In genomic region chr9:35771943-35772342, GRCh38 we compare ENCODE assay signal across 19 cellular contexts. TPM values are rescaled to one million over a fixed set of nuclear protein-coding genes. Genes with fewer than 3 reads are reported as not detected.
A peak's percentile ranks its signal among the peaks of the same experiment; 100 is the strongest.
DNase-seq lines count a peak whose midpoint lies in the region; ATAC-seq, FAIRE-seq and TF ChIP-seq lines count a peak whose summit lies in the region.
"Had no signal": no experiment of that assay in that cellular context is flagged by ENCODE, and none has a peak within 500 bp of the region (broad histone marks: within the 10 kb centered on the region; RNA-seq: fewer than 3 reads in every experiment).

No MANE protein-coding gene starts in this region.

- H3K4me2 ChIP-seq in A549 (peak overlapping the region; percentile 61), HCT116 (ENCODE audit: low read length) (no peak overlapping the region)
- H3K4me2 ChIP-seq: GM23338 had no signal

- FAIRE-seq in A549 (lab: Jason Lieb, UNC) (no peak), GM12892 (lab: Jason Lieb, UNC) (no peak)
- FAIRE-seq: endometrium had no signal

- H3K4me1 ChIP-seq in A549 (peaks cover 23% of the 10 kb centered on the region), HCT116 (ENCODE audit: control insufficient read depth in 1 of 2, insufficient read depth in 2 of 2, low read length in 2 of 2) (peaks cover 2 to 6% of the 10 kb centered on the region in 2 experiments; a peak in 2 of 4 replicates), left lung (peaks cover 14 to 26% of the 10 kb centered on the region in 2 donors)

- H3K9ac ChIP-seq in HCT116 (ENCODE audit: low read length), result no peak overlapping the region

- no peaks in the 10 kb centered on the region for H3K9me3 ChIP-seq in A549
- H3K9me3 ChIP-seq in HCT116 (ENCODE audit: control insufficient read depth in 1 of 2, insufficient read depth in 1 of 2, low read depth in 1 of 2, low read length in 2 of 2), result no peaks in the 10 kb centered on the region
- H3K9me3 ChIP-seq in left lung, result no peaks in the 10 kb centered on the region
- H3K9me3 ChIP-seq: upper lobe of right lung had no signal

- CTCF ChIA-PET in A549 (lab: Yijun Ruan, JAX) (interaction anchor here (1.1 to 13.6 kb wide), 3 partner anchors 9 to 17 kb away, joined by 4 to 122 read pairs (median 16); no protein-coding TSS in a partner anchor), HCT116 (lab: Charles Lee) (interaction anchor here (1.4 kb wide), 1 partner anchor 18 kb away, joined by 12 read pairs; no protein-coding TSS in a partner anchor), RWPE1 (lab: Yijun Ruan, JAX) (interaction anchor here (0.6 to 1.5 kb wide), 3 partner anchors 18 to 296 kb away, joined by 4 to 5 read pairs (median 4); no protein-coding TSS in a partner anchor)

- H3K4me3 ChIP-seq in A549, result no peak overlapping the region
- H3K4me3 ChIP-seq in HCT116 (replicated peaks in 1 of 2; ENCODE audit: low read depth in 1 of 2, low read length in 2 of 2), result no peak overlapping the region
- no peak overlapping the region for H3K4me3 ChIP-seq in left lung
- H3K4me3 ChIP-seq: GM23338 had no signal

- H3K36me3 ChIP-seq in HCT116 (ENCODE audit: control insufficient read depth in 1 of 2, insufficient read depth in 2 of 2, low read length in 2 of 2) (no peaks in the 10 kb centered on the region), left lung (no peaks in the 10 kb centered on the region)
- H3K36me3 ChIP-seq: upper lobe of right lung had no signal

- TF ChIP-seq EP300 in A549 (IDR thresholded peaks at IDR 0.05), result no peak

- POLR2A ChIA-PET in A549 (lab: Yijun Ruan, JAX) (interaction anchor here (0.9 kb wide), 1 partner anchor 15 kb away, joined by 4 read pairs; no protein-coding TSS in a partner anchor), HCT116 (lab: Charles Lee) (no interaction called here), RWPE1 (lab: Yijun Ruan, JAX; ENCODE audit: low non-redundant PET) (interaction anchor here (0.5 kb wide), 1 partner anchor 11 kb away, joined by 3 read pairs; no protein-coding TSS in a partner anchor)

- intact Hi-C loops in HCT116 (cut with micrococcal nuclease), result no loop called here
- intact Hi-C loops in left lung (cut with DNase I), result no loop called here

- H4K20me1 ChIP-seq in HCT116 (ENCODE audit: insufficient read depth), result no peaks in the 10 kb centered on the region

- TF ChIP-seq CTCF in A549 (IDR thresholded peaks at IDR 0.05) (no peak), HCT116 (IDR thresholded peaks at IDR 0.05 in 2 of 3, conservative IDR thresholded peaks at IDR 0.05 in 1 of 3; ENCODE audit: borderline replicate concordance in 1 of 3, insufficient read depth in 1 of 3, low read depth in 2 of 3, low read length in 2 of 3) (no peak), RWPE1 (conservative IDR thresholded peaks at IDR 0.05; ENCODE audit: low read depth) (no peak), left lung (IDR thresholded peaks at IDR 0.05) (no peak)

- RAD21 ChIA-PET in HCT116 (lab: Charles Lee; ENCODE audit: low non-redundant PET in 1 of 2, low total read pairs in 2 of 2, uncharacterized antibody in 2 of 2, unreplicated experiment in 2 of 2), result no interaction called here

- no peak for TF ChIP-seq RAD21 in A549 (conservative IDR thresholded peaks at IDR 0.05 in 1 of 2, IDR thresholded peaks at IDR 0.05 in 1 of 2)
- TF ChIP-seq RAD21 in HCT116 (IDR thresholded peaks at IDR 0.05; ENCODE audit: low read depth), result no peak

- WGBS in A549 (ENCODE audit: missing lambda C conversion rate), result 22% methylated on average over 3 of the region's 3 CpGs

- no peaks in the 10 kb centered on the region for H3K9me2 ChIP-seq in HCT116 (ENCODE audit: insufficient read depth)

- TF ChIP-seq POLR2A in A549 (IDR thresholded peaks at IDR 0.05; ENCODE audit: low read length), result no peak
- no peak for TF ChIP-seq POLR2A in HCT116 (IDR thresholded peaks at IDR 0.05; ENCODE audit: borderline replicate concordance, extremely low read depth, insufficient read depth, insufficient read length)
- no peak for TF ChIP-seq POLR2A in GM12892 (IDR thresholded peaks at IDR 0.05; ENCODE audit: low read depth, low read length)

- H3K27me3 ChIP-seq in HCT116 (ENCODE audit: insufficient read depth, low read length) (no peaks in the 10 kb centered on the region), left lung (no peaks in the 10 kb centered on the region)
- H3K27me3 ChIP-seq: upper lobe of right lung had no signal

- BruUV-seq in HCT116 (replicated peaks; lab: Mats Ljungman, UMichigan), result no TSS peak

- H3K27ac ChIP-seq in A549 (no peak overlapping the region), HCT116 (ENCODE audit: low read depth, low read length) (no peak overlapping the region), RWPE1 (no peak overlapping the region; the same call in 1 of the 2 replicates), left lung (no peak overlapping the region)

- no peaks in the 10 kb centered on the region for H3K79me2 ChIP-seq in HCT116 (ENCODE audit: insufficient read depth, low read length)

- peak in 1 of 2 experiments; percentile 14 for DNase-seq in A549 (ENCODE audit: low read depth in 1 of 2, low spot score in 1 of 2)
- no peak for DNase-seq in HCT116 (ENCODE audit: low read depth, low spot score)
- peak; percentile 76 for DNase-seq in RWPE1 (ENCODE audit: low spot score)
- DNase-seq in left lung, result no peak
- DNase-seq in RKO (ENCODE audit: low spot score), result no peak
- no peak for DNase-seq in GM12892 (ENCODE audit: insufficient read length)
- DNase-seq: activated CD4-positive, alpha-beta T cell treated with anti-CD3 and anti-CD28 coated beads for 48 hours; activated naive CD8-positive, alpha-beta T cell treated with anti-CD3 and anti-CD28 coated beads for 36 hours; mesendoderm; NCI-H524 treated with DMSO at 0.1 percent for 48 hours; T1000; upper lobe of right lung had no signal

- no peak overlapping the region for H2AFZ ChIP-seq in HCT116 (ENCODE audit: low read depth, low read length, poor library complexity, severe bottlenecking)
- H2AFZ ChIP-seq: GM23338 had no signal

- peak in 1 of 2 experiments; percentile 26; a peak in 1 of 6 replicates for ATAC-seq in A549
- ATAC-seq in HCT116, result no peak
- ATAC-seq in left lung, result peak; percentile 45
- no peak for ATAC-seq in GM19328 (IDR thresholded peaks at IDR 0.05; ENCODE audit: unreplicated experiment)
- ATAC-seq: GM23338; stimulated activated memory B cell treated with anti-CD40 and anti-IgM and Interleukin-4, amounts not matched to agents 10 μg/mL and 1 μg/mL and 100 μg/mL, for 72 hours; upper lobe of right lung had no signal

TF ChIP-seq in A549, 52 proteins besides CTCF, POLR2A, EP300 and RAD21 (continues in another document):
- no peak for TF ChIP-seq RFX5 (IDR thresholded peaks at IDR 0.05)

RNA-seq across cellular contexts. Expression of gene MSMP, which starts 17.9 kb away (rescaled TPM):
- polyA plus RNA-seq in A549 (2011; rRNA removed) (0.24 TPM in 1 of 2 replicates, not detected in the other), A549 (2017; fragmentation: RNase III; extraction: RNeasy Plus Mini Kit Qiagen cat#74134 plus additional on column Dnase treatment) (not detected in 3 replicates)
- 0.19 and 0.30 TPM in 2 replicates for polyA plus RNA-seq in A549 (2012; cell fraction: cytosol; rRNA removed)
- polyA plus RNA-seq in A549 (2012; cell fraction: nucleus; rRNA removed), result not detected in 2 replicates
- polyA minus RNA-seq in A549 (2011; rRNA and poly(A)+ RNA removed), result 0.70 TPM in 1 of 2 replicates, not detected in the other
- total RNA-seq in HCT116 (2021; ENCODE audit: unreplicated experiment) (1.2 TPM), left lung (1 to 10 TPM in 1 of 2 donors, not detected in 1; 1.1 TPM)
- polyA plus RNA-seq in HCT116 (2012), result 0.53 and 0.81 TPM in 2 replicates
- polyA plus RNA-seq in GM12892 (2012; ENCODE audit: missing spikeins), result not detected
- total RNA-seq: cerebellum, GM23338, skeletal muscle tissue, upper lobe of right lung had no signal
- polyA plus RNA-seq: BJ had no signal

RNA-seq across cellular contexts. Expression of gene NPR2, which starts 19.4 kb away (rescaled TPM):
- polyA plus RNA-seq in A549 (2011; rRNA removed), result 18.8 and 22.8 TPM in 2 replicates
- 9.4 and 11.4 TPM in 2 replicates for polyA plus RNA-seq in A549 (2012; cell fraction: cytosol; rRNA removed)
- polyA plus RNA-seq in A549 (2012; cell fraction: nucleus; rRNA removed), result 29.7 and 32.6 TPM in 2 replicates
- polyA plus RNA-seq in A549 (2017; fragmentation: RNase III; extraction: RNeasy Plus Mini Kit Qiagen cat#74134 plus additional on column Dnase treatment), result 7.8 to 8.2 TPM (median 7.8 TPM) in 3 replicates
- polyA minus RNA-seq in A549 (2011; rRNA and poly(A)+ RNA removed), result 11.9 and 13.4 TPM in 2 replicates
- 18.8 TPM for total RNA-seq in HCT116 (2021; ENCODE audit: unreplicated experiment)
- polyA plus RNA-seq in HCT116 (2012), result 20.0 and 21.6 TPM in 2 replicates
- 10 to 100 TPM; 17.6 to 21.9 TPM for total RNA-seq in left lung
- polyA plus RNA-seq in GM12892 (2012; ENCODE audit: missing spikeins), result 10.0 TPM

RNA-seq across cellular contexts. Expression of gene RGP1, which starts 22.9 kb away (rescaled TPM):
- polyA plus RNA-seq in A549 (2011; rRNA removed) (16.6 and 20.2 TPM in 2 replicates), A549 (2017; fragmentation: RNase III; extraction: RNeasy Plus Mini Kit Qiagen cat#74134 plus additional on column Dnase treatment) (15.0 to 16.1 TPM (median 15.3 TPM) in 3 replicates)
- polyA plus RNA-seq in A549 (2012; cell fraction: cytosol; rRNA removed), result 7.6 and 10.0 TPM in 2 replicates
- polyA plus RNA-seq in A549 (2012; cell fraction: nucleus; rRNA removed), result 10.2 and 12.0 TPM in 2 replicates
- 27.4 and 28.8 TPM in 2 replicates for polyA minus RNA-seq in A549 (2011; rRNA and poly(A)+ RNA removed)
- total RNA-seq in HCT116 (2021; ENCODE audit: unreplicated experiment) (32.6 TPM), left lung (10 to 100 TPM; 26.9 to 30.3 TPM)
- polyA plus RNA-seq in HCT116 (2012), result 18.2 and 20.4 TPM in 2 replicates
- 6.3 TPM for polyA plus RNA-seq in GM12892 (2012; ENCODE audit: missing spikeins)

RNA-seq across cellular contexts. Expression of gene GBA2, which starts 22.9 kb away (rescaled TPM):
- 40.0 and 47.4 TPM in 2 replicates for polyA plus RNA-seq in A549 (2011; rRNA removed)
- 39.1 and 41.6 TPM in 2 replicates for polyA plus RNA-seq in A549 (2012; cell fraction: cytosol; rRNA removed)
- 165 and 194 TPM in 2 replicates for polyA plus RNA-seq in A549 (2012; cell fraction: nucleus; rRNA removed)
- polyA plus RNA-seq in A549 (2017; fragmentation: RNase III; extraction: RNeasy Plus Mini Kit Qiagen cat#74134 plus additional on column Dnase treatment), result 34.8 to 39.5 TPM (median 38.9 TPM) in 3 replicates
- polyA minus RNA-seq in A549 (2011; rRNA and poly(A)+ RNA removed), result 55.3 and 57.9 TPM in 2 replicates
- total RNA-seq in HCT116 (2021; ENCODE audit: unreplicated experiment), result 63.6 TPM
- polyA plus RNA-seq in HCT116 (2012), result 58.5 and 58.8 TPM in 2 replicates
- 10 to 100 TPM; 63.3 to 71.4 TPM for total RNA-seq in left lung
- 28.3 TPM for polyA plus RNA-seq in GM12892 (2012; ENCODE audit: missing spikeins)

RNA-seq across cellular contexts. Expression of gene CREB3, which starts 39.5 kb away (rescaled TPM):
- 33.3 and 36.0 TPM in 2 replicates for polyA plus RNA-seq in A549 (2011; rRNA removed)
- polyA plus RNA-seq in A549 (2012; cell fraction: cytosol; rRNA removed), result 27.6 and 32.3 TPM in 2 replicates
- polyA plus RNA-seq in A549 (2012; cell fraction: nucleus; rRNA removed), result 25.8 and 30.9 TPM in 2 replicates
- 51.3 to 54.0 TPM (median 51.7 TPM) in 3 replicates for polyA plus RNA-seq in A549 (2017; fragmentation: RNase III; extraction: RNeasy Plus Mini Kit Qiagen cat#74134 plus additional on column Dnase treatment)
- 22.9 and 28.3 TPM in 2 replicates for polyA minus RNA-seq in A549 (2011; rRNA and poly(A)+ RNA removed)
- total RNA-seq in HCT116 (2021; ENCODE audit: unreplicated experiment), result 22.3 TPM
- 24.1 and 24.6 TPM in 2 replicates for polyA plus RNA-seq in HCT116 (2012)
- 10 to 100 TPM; 39.3 to 42.4 TPM for total RNA-seq in left lung
- 19.2 TPM for polyA plus RNA-seq in GM12892 (2012; ENCODE audit: missing spikeins)

Comparison
In these comparisons a context has a peak if more than half of its experiments do, and no peak if none do; other contexts are left out.
1. Of the 6 proteins assayed by ChIP-seq in both A549 and HCT116: peak only in A549: none; only in HCT116: none; in both: CEBPB; in neither: 5.